Comparison of ENCODE assay signal across 8 cellular contexts in genomic region chr16:57485916-57486857, GRCh38.
DNase-seq lines count a peak whose midpoint lies in the region; ATAC-seq and TF ChIP-seq lines count a peak whose summit lies in the region.

Gene DOK4 (minus strand): TSS chr16:57486493. CDS start chr16:57479507, 6,986 bp downstream.

- H3K27me3 Mint-ChIP-seq in memory B cell = peaks cover 2% of the 10 kb centered on the region

- no peak for TF ChIP-seq CTCF in 22Rv1 (IDR thresholded peaks at IDR 0.05)
- TF ChIP-seq CTCF in GM13977 (IDR thresholded peaks at IDR 0.05; ENCODE audit: extremely low read depth, insufficient read depth, missing control alignments) = no peak

- in situ Hi-C loops in GM13977 (cut with MboI; ENCODE audit: low pct_unique_long_range_greater_than_20kb, low sequenced_read_pairs, unreplicated experiment) = no loop called here

- peak within 1 kb of the TSS; percentile 42 for H3K27ac Mint-ChIP-seq in memory B cell

- peaks cover 14% of the 10 kb centered on the region for H3K4me1 Mint-ChIP-seq in memory B cell

- ATAC-seq in HG03025 (IDR thresholded peaks at IDR 0.05; ENCODE audit: low FRiP score, unreplicated experiment) (peak; percentile 64), memory B cell (ENCODE audit: low read depth) (peak; percentile 98)

- H3K36me3 Mint-ChIP-seq in memory B cell = no peaks in the 10 kb centered on the region

- peak within 1 kb of the TSS; percentile 80 for H3K27ac ChIP-seq in 22Rv1

- peak; percentile 97 for DNase-seq in GM13977 (ENCODE audit: low spot score)
- DNase-seq in NCI-H510A treated with DMSO at 0.1 percent for 48 hours (lab: John Stamatoyannopoulos, UW) = peak; percentile 59
- peak; percentile 92 for DNase-seq in activated CD8-positive, alpha-beta memory T cell treated with anti-CD3 and anti-CD28 coated beads for 24 hours
- peak; percentile 68 for DNase-seq in effector CD8-positive, alpha-beta T cell (lab: John Stamatoyannopoulos, UW)
- peak; percentile 64 to 68 for DNase-seq in memory B cell (ENCODE audit: low spot score in 2 of 2)
- DNase-seq in stimulated activated CD8-positive, alpha-beta memory T cell treated with anti-CD3 and anti-CD28 coated beads, Interleukin-12 subunit alpha, Interleukin-12 subunit beta, amount 100 ng/mL, for 1 hour (ENCODE audit: low read depth) = peak; percentile 67

- H3K4me3 Mint-ChIP-seq in memory B cell = peak within 1 kb of the TSS; percentile 95

- no peaks in the 10 kb centered on the region for H3K9me3 Mint-ChIP-seq in memory B cell

Comparison
In these comparisons a context has a peak if more than half of its experiments do, and no peak if none do; other contexts are left out.
1. Peak in every context shown above with its lines: DNase-seq, ATAC-seq and H3K27ac ChIP-seq.